In the genomic region with DNA sequence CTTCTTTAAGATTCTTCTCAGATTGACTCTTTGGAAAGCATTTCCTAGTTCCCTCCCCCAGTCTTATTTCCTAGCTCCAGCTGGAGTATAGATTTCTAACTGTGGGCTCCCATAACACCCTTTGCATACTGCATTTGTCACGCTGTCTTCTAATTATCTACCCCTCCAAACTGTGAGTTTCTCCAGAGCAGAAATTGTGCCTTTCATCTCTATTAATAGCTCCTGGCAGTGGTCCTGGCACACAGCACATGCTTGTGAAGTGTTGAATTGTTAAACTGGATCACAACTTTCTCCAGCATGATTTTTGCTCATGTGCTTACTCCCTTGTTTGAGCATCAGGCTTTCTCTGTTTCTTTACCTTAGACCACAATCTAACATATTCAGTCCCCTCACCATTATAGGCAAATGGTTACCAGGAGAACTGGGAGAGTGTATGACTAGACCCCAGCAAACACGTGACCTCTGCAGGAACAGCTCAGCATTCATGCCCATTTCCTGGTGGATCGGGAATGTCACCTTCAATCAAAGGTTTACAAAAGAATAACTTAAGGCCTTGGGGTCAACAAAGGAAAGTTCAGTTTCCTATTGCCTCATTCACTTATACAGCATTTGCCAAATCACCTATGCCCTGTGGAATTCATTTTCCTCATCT, we compare ENCODE assay signal across 1 cellular context.
TF ChIP-seq lines count a peak whose summit lies in the region.

No MANE protein-coding gene starts in this region.

TF ChIP-seq in H1, 55 proteins besides CTCF, POLR2A, EP300 and RAD21 (continued from another document):
- no peak for TF ChIP-seq GTF2F1 (IDR thresholded peaks at IDR 0.05; ENCODE audit: borderline replicate concordance, low read depth, low read length)
- no peak for TF ChIP-seq ZNF274 (IDR thresholded peaks at IDR 0.05; ENCODE audit: borderline replicate concordance, extremely low read depth, low read length)
- no peak for TF ChIP-seq TCF12 (IDR thresholded peaks at IDR 0.05; ENCODE audit: low read depth, low read length)
